ENCODE assay signal across 8 cellular contexts in the genomic region with DNA sequence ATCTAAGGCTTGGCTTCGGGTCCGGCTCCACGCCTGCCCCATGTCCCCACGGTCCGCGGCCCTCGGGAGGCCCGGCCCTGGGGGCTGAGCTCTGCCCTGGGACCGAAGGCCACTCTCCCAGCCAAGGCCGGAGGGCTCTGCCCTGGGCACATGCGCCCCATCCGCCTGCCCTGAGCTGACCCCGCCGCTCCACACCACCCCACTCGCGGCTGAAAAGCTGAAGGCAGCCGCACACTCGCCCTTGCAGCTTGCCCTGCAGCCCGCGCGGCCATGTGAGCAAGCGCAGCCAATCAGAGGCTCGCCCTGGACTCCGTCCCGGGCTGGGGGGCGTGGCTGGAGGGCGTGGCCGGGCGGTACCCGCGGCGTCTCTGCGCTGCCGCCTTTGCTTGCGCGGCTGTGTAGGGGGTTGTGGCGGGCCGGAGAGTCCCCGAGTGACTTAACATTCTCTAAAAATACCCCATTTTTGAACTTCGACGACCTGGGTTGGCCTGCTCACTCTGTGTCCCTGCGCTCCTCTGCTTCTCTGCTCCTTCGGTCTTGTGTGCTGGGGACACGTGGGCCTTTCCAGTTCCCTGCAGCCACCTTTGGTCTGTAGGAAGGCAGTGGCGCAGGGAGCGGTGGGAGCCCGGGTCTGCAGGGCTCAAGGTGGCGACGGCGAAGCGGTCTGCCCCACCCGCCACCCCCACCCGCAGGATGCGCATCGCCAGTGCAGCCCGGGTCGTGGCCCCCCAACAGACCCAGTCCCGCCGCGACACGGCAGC. TPM values are rescaled to one million over a fixed set of nuclear protein-coding genes. Genes with fewer than 3 reads are reported as not detected.
DNase-seq lines count a peak whose midpoint lies in the region; ATAC-seq and TF ChIP-seq lines count a peak whose summit lies in the region.

No MANE protein-coding gene starts in this region.

- TF ChIP-seq CTCF in BJ (IDR thresholded peaks at IDR 0.05; ENCODE audit: insufficient read depth, low read depth, low read length): peak; percentile 12; the same call in 1 of the 2 replicates

- peaks cover 41 to 50% of the 10 kb centered on the region in 2 donors for H3K4me1 ChIP-seq in duodenal mucosa (ENCODE audit: control insufficient read depth in 1 of 2, insufficient read depth in 2 of 2, low read length in 2 of 2)

- no peak for DNase-seq in BJ (ENCODE audit: low read depth)
- peak; percentile 26 to 83 for DNase-seq in NCI-H526 (lab: John Stamatoyannopoulos, UW)
- peak; percentile 98 for DNase-seq in activated CD4-positive, alpha-beta T cell treated with anti-CD3 and anti-CD28 coated beads, Interleukin-2, amount 50 U/mL, for 48 hours
- peak; percentile 77 to 81 for DNase-seq in lung microvascular endothelial cell (ENCODE audit: low read depth in 2 of 2)
- peak; percentile 86 to 99 (median 89) for DNase-seq in stimulated activated CD4-positive, alpha-beta T cell treated with anti-CD3 and anti-CD28 coated beads, TNF-alpha, amount 100 ng/mL, for 48 hours (ENCODE audit: low read depth in 3 of 3)

- H3K4me3 ChIP-seq in BJ (ENCODE audit: low read depth, low read length): peak overlapping the region; percentile 52
- peak overlapping the region; percentile 74 to 81 for H3K4me3 ChIP-seq in duodenal mucosa (ENCODE audit: low read depth in 1 of 2, low read length in 2 of 2)

- H3K27ac ChIP-seq in duodenal mucosa (ENCODE audit: low read depth, low read length): no peak overlapping the region

- H3K9ac ChIP-seq in duodenal mucosa (ENCODE audit: low read depth in 1 of 2, low read length in 2 of 2): peak overlapping the region; percentile 65 to 79

- no peaks in the 10 kb centered on the region for H3K27me3 ChIP-seq in BJ (ENCODE audit: control insufficient read depth, insufficient read depth, low read length)
- H3K27me3 ChIP-seq in duodenal mucosa (ENCODE audit: control insufficient read depth in 1 of 2, insufficient read depth in 2 of 2, low read length in 2 of 2): no peaks in the 10 kb centered on the region

- ATAC-seq in GM19043 (IDR thresholded peaks at IDR 0.05; ENCODE audit: low read depth, unreplicated experiment): peak; percentile 89
- peak; percentile 97 for ATAC-seq in HG03280 (IDR thresholded peaks at IDR 0.05; ENCODE audit: unreplicated experiment)

- H3K36me3 ChIP-seq in BJ (ENCODE audit: control insufficient read depth, insufficient read depth, low read length): no peaks in the 10 kb centered on the region
- H3K36me3 ChIP-seq in duodenal mucosa (ENCODE audit: control insufficient read depth in 1 of 2, insufficient read depth in 2 of 2, low read length in 2 of 2): no peaks in the 10 kb centered on the region

- CTCF ChIA-PET in BJ (lab: Yijun Ruan, JAX): interaction anchor here (0.7 to 2.0 kb wide), 10 partner anchors 10 to 238 kb away, joined by 3 to 7 read pairs (median 4); no protein-coding TSS in a partner anchor

- no peaks in the 10 kb centered on the region for H3K9me3 ChIP-seq in duodenal mucosa (ENCODE audit: control insufficient read depth in 1 of 2, low read length in 2 of 2)

- POLR2A ChIA-PET in BJ (lab: Charles Lee): interaction anchor here (0.5 to 1.0 kb wide), 2 partner anchors 8 to 12 kb away, joined by 3 read pairs; no protein-coding TSS in a partner anchor

RNA-seq across cellular contexts. Expression of a gene that starts 8.8 kb away (rescaled TPM):
- polyA plus RNA-seq in BJ (2011; rRNA removed): 22.9 and 41.8 TPM in 2 replicates
- 38.5 and 58.0 TPM in 2 replicates for polyA minus RNA-seq in BJ (2011; rRNA and poly(A)+ RNA removed)
- total RNA-seq in lung microvascular endothelial cell: 10.7 and 11.3 TPM in 2 replicates

RNA-seq across cellular contexts. Expression of a gene that starts 22.5 kb away (rescaled TPM):
- polyA plus RNA-seq in BJ (2011; rRNA removed): 7.9 and 13.3 TPM in 2 replicates
- polyA minus RNA-seq in BJ (2011; rRNA and poly(A)+ RNA removed): 9.0 and 9.1 TPM in 2 replicates
- 2.6 and 3.6 TPM in 2 replicates for total RNA-seq in lung microvascular endothelial cell
